7 cellular contexts compared by ENCODE assay signal in the genomic region with DNA sequence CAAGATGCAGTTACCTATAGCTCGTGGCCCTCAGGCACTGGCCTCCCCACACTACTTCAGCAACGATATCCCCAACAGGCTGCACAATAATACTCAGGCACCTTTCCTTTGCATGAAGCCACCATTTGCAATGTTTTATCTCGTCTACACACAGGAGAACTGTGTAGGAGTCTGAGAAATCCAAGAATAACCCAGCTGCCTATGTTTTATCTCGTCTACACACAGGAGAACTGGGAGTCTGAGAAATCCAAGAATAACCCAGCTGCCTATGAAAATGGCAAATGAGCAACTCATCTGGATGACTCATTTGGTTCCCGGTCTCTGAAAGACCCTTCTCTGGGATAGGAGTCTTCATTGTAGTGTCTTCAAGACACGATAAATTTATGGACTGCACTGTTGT.
"Had no signal": no experiment of that assay in that cellular context is flagged by ENCODE, and none has a peak within 500 bp of the region (broad histone marks: within the 10 kb centered on the region; RNA-seq: fewer than 3 reads in every experiment).

No MANE protein-coding gene starts in this region.

- H3K4me3 Mint-ChIP-seq: GM23338, H9, IgD-negative memory B cell had no signal

- H3K9me3 Mint-ChIP-seq: GM23338, IgD-negative memory B cell had no signal

- H3K4me1 Mint-ChIP-seq: GM23338, H9, IgD-negative memory B cell had no signal

- ATAC-seq: GM23338 had no signal

- FAIRE-seq: H1, H54 had no signal

- DNase-seq: H9, HCEC 1CT, KG1 had no signal

- H3K4me2 ChIP-seq: GM23338 had no signal

- H3K4me3 ChIP-seq: GM23338 had no signal

- H3K36me3 Mint-ChIP-seq: IgD-negative memory B cell had no signal

- H3K27ac Mint-ChIP-seq: GM23338, H9, IgD-negative memory B cell had no signal
